In the genomic region with DNA sequence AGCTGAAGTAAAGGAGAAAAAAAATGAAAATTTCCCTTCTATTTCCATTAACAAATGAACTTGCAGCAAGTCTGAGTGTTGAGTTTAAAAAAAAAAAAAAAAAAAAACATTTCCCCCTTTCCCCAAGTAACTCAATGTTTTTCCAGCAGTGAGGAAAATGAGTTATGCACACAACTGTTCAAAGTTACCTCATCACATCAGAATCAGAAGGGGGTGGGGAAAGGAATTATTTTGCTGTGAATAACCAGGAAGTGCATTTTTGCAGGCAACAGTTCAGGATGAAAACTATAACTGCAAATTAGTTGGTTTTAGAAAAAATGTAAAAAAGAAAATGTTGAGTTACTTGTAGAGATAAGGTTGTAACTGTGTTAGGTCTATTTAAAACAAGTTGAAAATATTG, we compare ENCODE assay signal across 11 cellular contexts.
DNase-seq lines count a peak whose midpoint lies in the region; ATAC-seq and TF ChIP-seq lines count a peak whose summit lies in the region.
"Had no signal": no experiment of that assay in that cellular context is flagged by ENCODE, and none has a peak within 500 bp of the region (broad histone marks: within the 10 kb centered on the region; RNA-seq: fewer than 3 reads in every experiment).

No MANE protein-coding gene starts in this region.

- no peaks in the 10 kb centered on the region for H3K36me3 ChIP-seq in thyroid gland
- no peaks in the 10 kb centered on the region for H3K36me3 ChIP-seq in effector memory CD4-positive, alpha-beta T cell (ENCODE audit: control insufficient read depth, insufficient read depth, low read length)
- H3K36me3 ChIP-seq: transverse colon had no signal

- CTCF ChIA-PET in AG04449 (lab: Yijun Ruan, JAX) = interaction anchor here (0.7 to 1.7 kb wide), 2 partner anchors 10 to 1316 kb away, joined by 3 to 6 read pairs; no protein-coding TSS in a partner anchor

- H3K4me3 ChIP-seq in AG04449 (ENCODE audit: low read depth, low read length) (no peak overlapping the region), astrocyte of the spinal cord (ENCODE audit: low read depth, low read length) (no peak overlapping the region), thyroid gland (replicated peaks in 1 of 3) (no peak overlapping the region)
- H3K4me3 ChIP-seq in effector memory CD4-positive, alpha-beta T cell (ENCODE audit: insufficient read depth, low read depth, low read length, poor library complexity, severe bottlenecking) = no peak overlapping the region
- H3K4me3 ChIP-seq: transverse colon had no signal

- TF ChIP-seq CTCF in AG04449 (IDR thresholded peaks at IDR 0.05; ENCODE audit: insufficient read depth, low read length, missing control alignments) (no peak), astrocyte of the spinal cord (IDR thresholded peaks at IDR 0.05; ENCODE audit: low read depth, low read length) (no peak), thyroid gland (IDR thresholded peaks at IDR 0.05) (no peak)

- peaks cover 0 to 5% of the 10 kb centered on the region in 2 donors for H3K4me1 ChIP-seq in thyroid gland
- H3K4me1 ChIP-seq in effector memory CD4-positive, alpha-beta T cell (ENCODE audit: control insufficient read depth, insufficient read depth, low read length, poor library complexity, severe bottlenecking) = no peaks in the 10 kb centered on the region

- in situ Hi-C loops in astrocyte of the spinal cord (cut with HindIII; ENCODE audit: low sequenced_read_pairs) = no loop called here

- no peaks in the 10 kb centered on the region for H3K9me3 ChIP-seq in thyroid gland
- no peaks in the 10 kb centered on the region for H3K9me3 ChIP-seq in effector memory CD4-positive, alpha-beta T cell (ENCODE audit: control insufficient read depth, low read length)
- H3K9me3 ChIP-seq: transverse colon had no signal

- POLR2A ChIA-PET in AG04449 (lab: Yijun Ruan, JAX) = interaction anchor here (1.3 kb wide), 1 partner anchor 569 kb away, joined by 3 read pairs; the partner anchor contains the start of gene CITED2

- peak; percentile 87 for DNase-seq in AG04449 (ENCODE audit: low read depth, low spot score)
- peak; percentile 50 for DNase-seq in HuH-7 (ENCODE audit: low spot score)
- peak; percentile 89 for DNase-seq in astrocyte of the spinal cord (ENCODE audit: low read depth, low spot score)
- peak; percentile 90 for DNase-seq in kidney glomerular epithelial cell (lab: John Stamatoyannopoulos, UW)
- DNase-seq in thyroid gland = no peak
- no peak for DNase-seq in effector memory CD4-positive, alpha-beta T cell
- no peak for DNase-seq in D341Med (ENCODE audit: low spot score)
- DNase-seq: activated naive CD8-positive, alpha-beta T cell treated with anti-CD3 and anti-CD28 coated beads, Interleukin-2, amount 10 ng/mL, durations not matched to agents 7 days and 5 days; stimulated activated CD4-positive, alpha-beta T cell treated with anti-CD3 and anti-CD28 coated beads, Interleukin-12 subunit alpha, Interleukin-12 subunit beta, amount 100 ng/mL, for 4 hours; transverse colon had no signal

- no peaks in the 10 kb centered on the region for H3K27me3 ChIP-seq in thyroid gland
- no peaks in the 10 kb centered on the region for H3K27me3 ChIP-seq in effector memory CD4-positive, alpha-beta T cell (replicated peaks; ENCODE audit: control insufficient read depth, insufficient read depth, low read length, poor library complexity, severe bottlenecking)
- H3K27me3 ChIP-seq: transverse colon had no signal

- H3K27ac ChIP-seq in thyroid gland = no peak overlapping the region
- no peak overlapping the region for H3K27ac ChIP-seq in effector memory CD4-positive, alpha-beta T cell (ENCODE audit: insufficient read depth, low read length, poor library complexity, severe bottlenecking)

- intact Hi-C loops in thyroid gland (cut with DNase I) = no loop called here

- no peak for ATAC-seq in HG02970 (IDR thresholded peaks at IDR 0.05; ENCODE audit: low FRiP score, unreplicated experiment)

- TF ChIP-seq POLR2A in thyroid gland (IDR thresholded peaks at IDR 0.05) = no peak

Comparison
In these comparisons a context has a peak if more than half of its experiments do, and no peak if none do; other contexts are left out.
1. DNase-seq: peak in AG04449 (single experiment), HuH-7 (single experiment), astrocyte of the spinal cord (single experiment) and kidney glomerular epithelial cell (single experiment); none in thyroid gland (0 of 2), effector memory CD4-positive, alpha-beta T cell (0 of 3) and D341Med (single experiment).